ENCODE assay signal across 8 cellular contexts in genomic region chr9:18473551-18474279, GRCh38. TPM values are rescaled to one million over a fixed set of nuclear protein-coding genes. Genes with fewer than 3 reads are reported as not detected.
A peak's percentile ranks its signal among the peaks of the same experiment; 100 is the strongest.
DNase-seq lines count a peak whose midpoint lies in the region; ATAC-seq lines count a peak whose summit lies in the region.

TSS of gene ADAMTSL1 (plus strand) at chr9:18474153. CDS start at chr9:18474233, 80 bp downstream.

- H3K4me1 Mint-ChIP-seq in activated T-cell treated with anti-CD3 and anti-CD28 coated beads, Interleukin-2, amount 50 U/mL, for 4 hours (ENCODE audit: low read depth), result no peaks in the 10 kb centered on the region
- H3K4me1 Mint-ChIP-seq in activated naive CD8-positive, alpha-beta T cell treated with anti-CD3 and anti-CD28 coated beads for 36 hours, result no peaks in the 10 kb centered on the region

- DNase-seq in HAP-1 (ENCODE audit: low spot score in 2 of 2) (peak; percentile 89 to 98), adipocyte (ENCODE audit: low read depth) (peak; percentile 75), hypothalamus (lab: John Stamatoyannopoulos, UW) (peak in 30 of 51 donors; percentile 1 to 62 (median 15)), sciatic nerve (ENCODE audit: low spot score) (peak; percentile 58), COLO829 (ENCODE audit: low spot score) (no peak)
- no peak for DNase-seq in activated T-cell treated with anti-CD3 and anti-CD28 coated beads, Interleukin-2, amount 50 U/mL, for 4 hours
- DNase-seq in activated naive CD8-positive, alpha-beta T cell treated with anti-CD3 and anti-CD28 coated beads for 36 hours, result no peak

- H3K27ac Mint-ChIP-seq in activated naive CD8-positive, alpha-beta T cell treated with anti-CD3 and anti-CD28 coated beads for 36 hours, result no peak within 1 kb of the TSS

- in situ Hi-C loops in HAP-1 (cut with MboI; ENCODE audit: low sequenced_read_pairs), result no loop called here

- H3K4me1 ChIP-seq in HAP-1 (peaks cover 53% of the 10 kb centered on the region), adipocyte (ENCODE audit: control insufficient read depth, insufficient read depth, low read length) (peaks cover 48% of the 10 kb centered on the region)

- intact Hi-C loops in sciatic nerve (cut with DNase I), result no loop called here

- H3K27me3 ChIP-seq in HAP-1 (ENCODE audit: low read depth), result no peaks in the 10 kb centered on the region
- H3K27me3 ChIP-seq in adipocyte (replicated peaks; ENCODE audit: control insufficient read depth, insufficient read depth, low read length), result no peaks in the 10 kb centered on the region

- no peaks in the 10 kb centered on the region for H3K9me3 Mint-ChIP-seq in activated T-cell treated with anti-CD3 and anti-CD28 coated beads, Interleukin-2, amount 50 U/mL, for 4 hours
- H3K9me3 Mint-ChIP-seq in activated naive CD8-positive, alpha-beta T cell treated with anti-CD3 and anti-CD28 coated beads for 36 hours, result no peaks in the 10 kb centered on the region

- ATAC-seq in sciatic nerve, result peak; percentile 68
- no peak for ATAC-seq in activated T-cell treated with anti-CD3 and anti-CD28 coated beads, Interleukin-2, amount 50 U/mL, for 4 hours
- no peak for ATAC-seq in HG03139 (IDR thresholded peaks at IDR 0.05; ENCODE audit: unreplicated experiment)

- H3K4me3 Mint-ChIP-seq in activated T-cell treated with anti-CD3 and anti-CD28 coated beads, Interleukin-2, amount 50 U/mL, for 4 hours, result no peak within 1 kb of the TSS
- no peak within 1 kb of the TSS for H3K4me3 Mint-ChIP-seq in activated naive CD8-positive, alpha-beta T cell treated with anti-CD3 and anti-CD28 coated beads for 36 hours

- H3K9me3 ChIP-seq in HAP-1 (0 out of 2 replicates have a peak, but pooled peaks cover 4% of the 10 kb centered on the region), adipocyte (ENCODE audit: control insufficient read depth, low read length) (peaks cover 12% of the 10 kb centered on the region)

- H3K27me3 Mint-ChIP-seq in activated T-cell treated with anti-CD3 and anti-CD28 coated beads, Interleukin-2, amount 50 U/mL, for 4 hours (ENCODE audit: low read depth), result peaks cover 3% of the 10 kb centered on the region
- H3K27me3 Mint-ChIP-seq in activated naive CD8-positive, alpha-beta T cell treated with anti-CD3 and anti-CD28 coated beads for 36 hours, result peaks cover 34% of the 10 kb centered on the region

- H3K4me3 ChIP-seq in HAP-1, result peak within 1 kb of the TSS; percentile 41
- peak within 1 kb of the TSS; percentile 85 for H3K4me3 ChIP-seq in adipocyte (ENCODE audit: low read length)

- no peaks in the 10 kb centered on the region for H3K36me3 ChIP-seq in HAP-1 (replicated peaks)
- no peaks in the 10 kb centered on the region for H3K36me3 ChIP-seq in adipocyte (ENCODE audit: control insufficient read depth, insufficient read depth, low read length, severe bottlenecking)

- peak within 1 kb of the TSS; percentile 91 for H3K9ac ChIP-seq in adipocyte (ENCODE audit: low read length)

- no peaks in the 10 kb centered on the region for H3K36me3 Mint-ChIP-seq in activated T-cell treated with anti-CD3 and anti-CD28 coated beads, Interleukin-2, amount 50 U/mL, for 4 hours (ENCODE audit: insufficient read depth)
- H3K36me3 Mint-ChIP-seq in activated naive CD8-positive, alpha-beta T cell treated with anti-CD3 and anti-CD28 coated beads for 36 hours, result no peaks in the 10 kb centered on the region

RNA-seq across cellular contexts. Expression of gene ADAMTSL1, which starts in this region (rescaled TPM):
- total RNA-seq in sciatic nerve, result 61.8 TPM
- total RNA-seq in activated T-cell treated with anti-CD3 and anti-CD28 coated beads, Interleukin-2, amount 50 U/mL, for 4 hours, result not detected
- not detected for total RNA-seq in activated naive CD8-positive, alpha-beta T cell treated with anti-CD3 and anti-CD28 coated beads for 36 hours

Comparison
In these comparisons a context has a peak if more than half of its experiments do, and no peak if none do; other contexts are left out.
1. RNA of gene ADAMTSL1 (total RNA-seq): 61.8 TPM in sciatic nerve (single experiment); not detected in activated naive CD8-positive, alpha-beta T cell treated with anti-CD3 and anti-CD28 coated beads for 36 hours and not detected in activated T-cell treated with anti-CD3 and anti-CD28 coated beads, Interleukin-2, amount 50 U/mL, for 4 hours; every median in the first group is over 10 times any median in the second.
2. DNase-seq: peak in HAP-1 (2 of 2), adipocyte (single experiment), hypothalamus (30 of 51) and sciatic nerve (single experiment); none in COLO829 (single experiment), activated T-cell treated with anti-CD3 and anti-CD28 coated beads, Interleukin-2, amount 50 U/mL, for 4 hours (single experiment) and activated naive CD8-positive, alpha-beta T cell treated with anti-CD3 and anti-CD28 coated beads for 36 hours (single experiment).